In genomic region chr4:79598214-79598613, GRCh38 we compare ENCODE assay signal across 23 cellular contexts.
A peak's percentile ranks its signal among the peaks of the same experiment; 100 is the strongest.
DNase-seq lines count a peak whose midpoint lies in the region; ATAC-seq and TF ChIP-seq lines count a peak whose summit lies in the region.
"Had no signal": no experiment of that assay in that cellular context is flagged by ENCODE, and none has a peak within 500 bp of the region (broad histone marks: within the 10 kb centered on the region; RNA-seq: fewer than 3 reads in every experiment).

No MANE protein-coding gene starts in this region.

- DNase-seq in DMS 273 (lab: John Stamatoyannopoulos, UW; ENCODE audit: unreplicated experiment) = peak; percentile 29
- DNase-seq in DMS 273 treated with DMSO at 0.1 percent for 48 hours (lab: John Stamatoyannopoulos, UW) = no peak
- no peak for DNase-seq in esophagus squamous epithelium (lab: John Stamatoyannopoulos, UW)
- no peak for DNase-seq in gastrocnemius medialis
- no peak for DNase-seq in NCI-H1436 treated with DMSO at 0.1 percent for 48 hours (lab: John Stamatoyannopoulos, UW)
- no peak for DNase-seq in activated CD4-positive, CD25-positive, alpha-beta regulatory T cell (lab: John Stamatoyannopoulos, UW)
- DNase-seq: 8988T, GM23248, H9, HFFc6, KG1, NCI-H1092 treated with DMSO at 0.1 percent for 48 hours, NCI-H2029 treated with DMSO at 0.1 percent for 48 hours, NCI-H226, NCI-H510A treated with DMSO at 0.1 percent for 48 hours, NCI-H748 treated with DMSO at 0.1 percent for 48 hours, SHP77 treated with DMSO at 0.1 percent for 48 hours, SK-N-SH had no signal

- H3K4me3 ChIP-seq in esophagus squamous epithelium (no peak overlapping the region), gastrocnemius medialis (no peak overlapping the region)
- H3K4me3 ChIP-seq: GM23248 had no signal

- H3K27ac ChIP-seq in esophagus squamous epithelium (peak overlapping the region in 3 of 4 donors; percentile 36 to 59 (median 52)), gastrocnemius medialis (peak overlapping the region; percentile 51 to 72 (median 64))
- H3K27ac ChIP-seq: GM23248, HL-60, RWPE1 had no signal

- ATAC-seq in gastrocnemius medialis (no peak), GM18505 (IDR thresholded peaks at IDR 0.05; ENCODE audit: unreplicated experiment) (no peak)
- no peak for ATAC-seq in activated CD4-positive, CD25-positive, alpha-beta regulatory T cell treated with anti-CD3 and anti-CD28 coated beads, Interleukin-2, amount 50 U/mL, for 24 hours
- ATAC-seq: HepG2 had no signal

- H3K9me3 ChIP-seq in esophagus squamous epithelium = no peaks in the 10 kb centered on the region
- H3K9me3 ChIP-seq in gastrocnemius medialis = no peaks in the 10 kb centered on the region
- H3K9me3 ChIP-seq: SK-N-SH had no signal

- H3K36me3 ChIP-seq in esophagus squamous epithelium (no peaks in the 10 kb centered on the region), gastrocnemius medialis (no peaks in the 10 kb centered on the region)

- in situ Hi-C loops in gastrocnemius medialis (cut with MboI; ENCODE audit: low sequenced_read_pairs in 4 of 4) = no loop called here

- no peaks in the 10 kb centered on the region for H3K27me3 ChIP-seq in esophagus squamous epithelium
- no peaks in the 10 kb centered on the region for H3K27me3 ChIP-seq in gastrocnemius medialis

- WGBS in esophagus squamous epithelium, 2 donors = 93 to 96% methylated on average over 2 of the region's 2 CpGs

- TF ChIP-seq POLR2A in esophagus squamous epithelium (IDR thresholded peaks at IDR 0.05) = no peak
- no peak for TF ChIP-seq POLR2A in gastrocnemius medialis (IDR thresholded peaks at IDR 0.05)
- TF ChIP-seq POLR2A in GM18505 (IDR thresholded peaks at IDR 0.05; ENCODE audit: borderline replicate concordance, extremely low read depth, insufficient read depth, insufficient read length) = no peak

- H3K4me1 ChIP-seq in esophagus squamous epithelium (peaks cover 0 to 32% (median 10%) of the 10 kb centered on the region in 3 donors), gastrocnemius medialis (peaks cover 5 to 7% of the 10 kb centered on the region in 2 donors)

- TF ChIP-seq CTCF in esophagus squamous epithelium (IDR thresholded peaks at IDR 0.05) (no peak), gastrocnemius medialis (IDR thresholded peaks at IDR 0.05 in 4 of 5, conservative IDR thresholded peaks at IDR 0.05 in 1 of 5) (no peak)

- intact Hi-C loops in esophagus squamous epithelium (cut with DNase I) (no loop called here), gastrocnemius medialis (cut with DNase I; ENCODE audit: low total_unique reads) (loop anchor here (5.0 kb wide), 1 partner anchor 54 kb away; no protein-coding TSS in a partner anchor)
